27 cellular contexts compared by ENCODE assay signal in genomic region chr5:91436241-91436640, GRCh38.
"Had no signal": no experiment of that assay in that cellular context is flagged by ENCODE, and none has a peak within 500 bp of the region (broad histone marks: within the 10 kb centered on the region; RNA-seq: fewer than 3 reads in every experiment).

No MANE protein-coding gene starts in this region.

- FAIRE-seq: pancreas had no signal

- H3K4me1 ChIP-seq: lower lobe of right lung, pancreas, prostate gland, sigmoid colon, tibial nerve, upper lobe of left lung, vagina had no signal

- H3K9me3 ChIP-seq: lower lobe of right lung, pancreas, prostate gland, sigmoid colon, tibial nerve, upper lobe of left lung, vagina had no signal

- H3K27ac Mint-ChIP-seq: stimulated activated memory B cell treated with anti-CD40 and anti-IgM and Interleukin-4, amounts not matched to agents 10 μg/mL and 1 μg/mL and 100 μg/mL, for 72 hours; stimulated activated naive CD8-positive, alpha-beta T cell treated with anti-CD3 and anti-CD28 coated beads, Interleukin-15, amount 100 ng/mL, for 72 hours had no signal

- H3K36me3 ChIP-seq: lower lobe of right lung, pancreas, prostate gland, sigmoid colon, tibial nerve, upper lobe of left lung, vagina had no signal

- H3K27ac ChIP-seq: lower lobe of right lung, pancreas, prostate gland, sigmoid colon, tibial nerve, upper lobe of left lung, vagina had no signal

- H3K4me3 Mint-ChIP-seq: natural killer cell treated with Interleukin-12 subunit alpha and Interleukin-12 subunit beta and Interleukin-15 and Interleukin-18, amount 100 ng/mL, for 72 hours; neural crest cell; stimulated activated memory B cell treated with anti-CD40 and anti-IgM and Interleukin-4, amounts not matched to agents 10 μg/mL and 1 μg/mL and 100 μg/mL, for 72 hours; stimulated activated naive CD8-positive, alpha-beta T cell treated with anti-CD3 and anti-CD28 coated beads, Interleukin-15, amount 100 ng/mL, for 72 hours had no signal

- H3K27me3 Mint-ChIP-seq: natural killer cell treated with Interleukin-12 subunit alpha and Interleukin-12 subunit beta and Interleukin-15 and Interleukin-18, amount 100 ng/mL, for 72 hours; stimulated activated memory B cell treated with anti-CD40 and anti-IgM and Interleukin-4, amounts not matched to agents 10 μg/mL and 1 μg/mL and 100 μg/mL, for 72 hours; stimulated activated naive CD8-positive, alpha-beta T cell treated with anti-CD3 and anti-CD28 coated beads, Interleukin-15, amount 100 ng/mL, for 72 hours had no signal

- H3K36me3 Mint-ChIP-seq: natural killer cell treated with Interleukin-12 subunit alpha and Interleukin-12 subunit beta and Interleukin-15 and Interleukin-18, amount 100 ng/mL, for 72 hours; stimulated activated memory B cell treated with anti-CD40 and anti-IgM and Interleukin-4, amounts not matched to agents 10 μg/mL and 1 μg/mL and 100 μg/mL, for 72 hours had no signal

- H3K4me2 ChIP-seq: smooth muscle cell had no signal

- H3K4me3 ChIP-seq: lower lobe of right lung, pancreas, prostate gland, sigmoid colon, smooth muscle cell, tibial nerve, upper lobe of left lung, vagina had no signal

- DNase-seq: hypothalamus; islet precursor cell; left ventricle myocardium superior; lower lobe of right lung; mammary epithelial cell; mesenchymal stem cell; nucleus accumbens; pancreas; posterior cingulate gyrus; retina; right cardiac atrium; sigmoid colon; stimulated activated CD4-positive, alpha-beta T cell treated with anti-CD3 and anti-CD28 coated beads, Interleukin-1b, Interleukin-23, amount 100 ng/mL, for 48 hours; stimulated activated CD4-positive, alpha-beta T cell treated with anti-CD3 and anti-CD28 coated beads, Interleukin-2, amount 100 ng/mL, for 48 hours; stimulated activated CD4-positive, alpha-beta T cell treated with anti-CD3 and anti-CD28 coated beads, Interleukin-4, amount 100 ng/mL, for 4 hours; stimulated activated CD8-positive, alpha-beta memory T cell treated with anti-CD3 and anti-CD28 coated beads, Interleukin-4, amount 100 ng/mL, for 48 hours; stimulated activated naive CD4-positive, alpha-beta T cell treated with Interleukin-2 at 50 U/mL for 16 hours; stimulated activated naive CD8-positive, alpha-beta T cell treated with anti-CD3 and anti-CD28 coated beads, Interleukin-15, amount 100 ng/mL, for 72 hours; substantia nigra; upper lobe of left lung had no signal

- ATAC-seq: left ventricle myocardium superior; lower lobe of right lung; natural killer cell treated with Interleukin-12 subunit alpha and Interleukin-12 subunit beta and Interleukin-15 and Interleukin-18, amount 100 ng/mL, for 72 hours; pancreas; right cardiac atrium; stimulated activated memory B cell treated with anti-CD40 and anti-IgM and Interleukin-4, amounts not matched to agents 10 μg/mL and 1 μg/mL and 100 μg/mL, for 72 hours; stimulated activated naive CD8-positive, alpha-beta T cell treated with anti-CD3 and anti-CD28 coated beads, Interleukin-15, amount 100 ng/mL, for 72 hours had no signal

- H3K4me1 Mint-ChIP-seq: neural crest cell; stimulated activated memory B cell treated with anti-CD40 and anti-IgM and Interleukin-4, amounts not matched to agents 10 μg/mL and 1 μg/mL and 100 μg/mL, for 72 hours had no signal

- H3K9me3 Mint-ChIP-seq: natural killer cell treated with Interleukin-12 subunit alpha and Interleukin-12 subunit beta and Interleukin-15 and Interleukin-18, amount 100 ng/mL, for 72 hours; stimulated activated memory B cell treated with anti-CD40 and anti-IgM and Interleukin-4, amounts not matched to agents 10 μg/mL and 1 μg/mL and 100 μg/mL, for 72 hours had no signal

- H3K27me3 ChIP-seq: pancreas, sigmoid colon, tibial nerve, upper lobe of left lung, vagina had no signal
